Comparison of ENCODE assay signal across 22 cellular contexts in genomic region chrX:110038900-110039299, GRCh38. TPM values are rescaled to one million over a fixed set of nuclear protein-coding genes. Genes with fewer than 3 reads are reported as not detected.
DNase-seq lines count a peak whose midpoint lies in the region; ATAC-seq, FAIRE-seq and TF ChIP-seq lines count a peak whose summit lies in the region.
"Had no signal": no experiment of that assay in that cellular context is flagged by ENCODE, and none has a peak within 500 bp of the region (broad histone marks: within the 10 kb centered on the region; RNA-seq: fewer than 3 reads in every experiment).

No MANE protein-coding gene starts in this region.

- H3K4me1 ChIP-seq in left ventricle myocardium inferior (peaks cover 30% of the 10 kb centered on the region), heart right ventricle (peaks cover 0 to 19% (median 10%) of the 10 kb centered on the region in 9 donors), K562 (replicated peaks in 1 of 2; ENCODE audit: control insufficient read depth in 2 of 2, insufficient read depth in 2 of 2, low read length in 2 of 2) (peaks cover 0 to 4% of the 10 kb centered on the region in 2 experiments; a peak in 2 of 5 replicates), gastrocnemius medialis (peaks cover 15 to 32% of the 10 kb centered on the region in 2 donors), transverse colon (peaks cover 0 to 2% (median 0%) of the 10 kb centered on the region in 4 donors)
- H3K4me1 ChIP-seq: BE2C had no signal

- H3K9me3 ChIP-seq in left ventricle myocardium inferior (replicated peaks) (no peaks in the 10 kb centered on the region), heart right ventricle (no peaks in the 10 kb centered on the region), K562 (replicated peaks; ENCODE audit: control insufficient read depth, insufficient read depth, low read depth, low read length) (no peaks in the 10 kb centered on the region), gastrocnemius medialis (no peaks in the 10 kb centered on the region), transverse colon (no peaks in the 10 kb centered on the region)
- H3K9me3 ChIP-seq: BE2C had no signal

- no peak overlapping the region for H2AFZ ChIP-seq in K562 (ENCODE audit: low read depth, low read length)
- H2AFZ ChIP-seq: GM23248 had no signal

- intact Hi-C loops in left ventricle myocardium inferior (cut with micrococcal nuclease): no loop called here
- intact Hi-C loops in heart right ventricle (cut with DNase I): no loop called here
- intact Hi-C loops in K562 (cut with micrococcal nuclease): no loop called here
- intact Hi-C loops in gastrocnemius medialis (cut with DNase I; ENCODE audit: low total_unique reads): no loop called here
- intact Hi-C loops in transverse colon (cut with DNase I; ENCODE audit: low total_unique reads): loop anchor here (1.0 kb wide), 1 partner anchor 13 kb away; no protein-coding TSS in a partner anchor

- no peaks in the 10 kb centered on the region for H3K9me1 ChIP-seq in K562 (ENCODE audit: control insufficient read depth, insufficient read depth, low read length)

- BruUV-seq in K562 (replicated peaks; lab: Mats Ljungman, UMichigan): no TSS peak

- ATAC-seq in heart right ventricle (no peak), K562 (no peak), gastrocnemius medialis (no peak)

- POLR2A ChIA-PET in K562 (lab: Yijun Ruan, JAX): interaction anchor here (0.6 kb wide), 1 partner anchor 77 kb away, joined by 4 read pairs; no protein-coding TSS in a partner anchor

- peaks cover 55% of the 10 kb centered on the region for H3K79me2 ChIP-seq in K562 (ENCODE audit: control insufficient read depth, insufficient read depth, low read length)

- no peak overlapping the region for H3K4me2 ChIP-seq in K562 (ENCODE audit: insufficient read depth, low read length)
- H3K4me2 ChIP-seq: BLaER1 treated with 17β-estradiol and CSF1 and Interleukin-3, amounts not matched to agents 10 nM and 100 nM had no signal

- no peak for FAIRE-seq in K562 (lab: Jason Lieb, UNC)
- FAIRE-seq: A204.1, G401.6, GM12892, H1 had no signal

- no peak for DNase-seq in left ventricle myocardium inferior
- no peak for DNase-seq in heart right ventricle
- no peak for DNase-seq in K562 (ENCODE audit: extremely low read depth in 1 of 4, low spot score in 3 of 4)
- DNase-seq in gastrocnemius medialis: no peak
- DNase-seq in kidney glomerular epithelial cell (lab: John Stamatoyannopoulos, UW): no peak
- DNase-seq in transverse colon: no peak
- DNase-seq: ACHN; AML-193; BE2C; Calu3; CD4-positive, alpha-beta T cell; CD8-positive, alpha-beta memory T cell; DND-41; GM23248; H7; HCEC 1CT had no signal

- H3K9ac ChIP-seq in K562 (ENCODE audit: insufficient read depth in 1 of 2, low read depth in 2 of 2, low read length in 2 of 2): no peak overlapping the region
- H3K9ac ChIP-seq: BLaER1 treated with 17β-estradiol and CSF1 and Interleukin-3, amounts not matched to agents 10 nM and 100 nM; GM23248 had no signal

- no peak for TF ChIP-seq RAD21 in K562 (CRISPR knock-in tag; conservative IDR thresholded peaks at IDR 0.05 in 1 of 2, IDR thresholded peaks at IDR 0.05 in 1 of 2)

- no peaks in the 10 kb centered on the region for H3K27me3 ChIP-seq in left ventricle myocardium inferior (ENCODE audit: low read depth)
- H3K27me3 ChIP-seq in heart right ventricle: peaks cover 0 to 7% (median 0%) of the 10 kb centered on the region in 7 donors
- no peaks in the 10 kb centered on the region for H3K27me3 ChIP-seq in K562 (ENCODE audit: control insufficient read depth in 2 of 2, insufficient read depth in 2 of 2, low read length in 2 of 2)
- no peaks in the 10 kb centered on the region for H3K27me3 ChIP-seq in gastrocnemius medialis
- H3K27me3 ChIP-seq in transverse colon: no peaks in the 10 kb centered on the region
- H3K27me3 ChIP-seq: BE2C had no signal

- in situ Hi-C loops in K562 (cut with MboI) (no loop called here), gastrocnemius medialis (cut with MboI; ENCODE audit: low sequenced_read_pairs in 4 of 4) (no loop called here), transverse colon (cut with MboI; ENCODE audit: low pct_ligation_motif_present in 1 of 4, low pct_unique_long_range_greater_than_20kb in 1 of 4, low sequenced_read_pairs in 3 of 4) (no loop called here)

- H3K36me3 ChIP-seq in left ventricle myocardium inferior (no peaks in the 10 kb centered on the region), heart right ventricle (no peaks in the 10 kb centered on the region), K562 (ENCODE audit: control insufficient read depth, insufficient read depth, low read length) (peaks cover 10% of the 10 kb centered on the region; the same call in 2 of the 3 replicates), gastrocnemius medialis (no peaks in the 10 kb centered on the region), transverse colon (no peaks in the 10 kb centered on the region)
- H3K36me3 ChIP-seq: BE2C had no signal

- no peak overlapping the region for H3K4me3 ChIP-seq in left ventricle myocardium inferior
- no peak overlapping the region for H3K4me3 ChIP-seq in heart right ventricle
- H3K4me3 ChIP-seq in K562: no peak overlapping the region
- H3K4me3 ChIP-seq in gastrocnemius medialis: no peak overlapping the region
- no peak overlapping the region for H3K4me3 ChIP-seq in transverse colon
- H3K4me3 ChIP-seq: BLaER1 treated with 17β-estradiol and CSF1 and Interleukin-3, amounts not matched to agents 10 nM and 100 nM; GM23248 had no signal

- TF ChIP-seq POLR2A in K562 (conservative IDR thresholded peaks at IDR 0.05): no peak
- TF ChIP-seq POLR2A in gastrocnemius medialis (IDR thresholded peaks at IDR 0.05): no peak
- no peak for TF ChIP-seq POLR2A in transverse colon (IDR thresholded peaks at IDR 0.05)

- H3K27ac ChIP-seq in left ventricle myocardium inferior (replicated peaks) (peak overlapping the region; percentile 5), heart right ventricle (no peak overlapping the region), K562 (ENCODE audit: extremely low read depth, low read depth, low read length) (no peak overlapping the region), gastrocnemius medialis (peak overlapping the region in 3 of 4 donors; percentile 68 to 77 (median 77)), transverse colon (no peak overlapping the region)
- H3K27ac ChIP-seq: 22Rv1; BLaER1 treated with 17β-estradiol and CSF1 and Interleukin-3, amounts not matched to agents 10 nM and 100 nM; GM23248 had no signal

- CTCF ChIA-PET in K562 (lab: Yijun Ruan, JAX; ENCODE audit: low intra/inter-chr PET ratio): no interaction called here

- TF ChIP-seq CTCF in left ventricle myocardium inferior (IDR thresholded peaks at IDR 0.05; ENCODE audit: borderline replicate concordance): no peak
- no peak for TF ChIP-seq CTCF in heart right ventricle (IDR thresholded peaks at IDR 0.05)
- no peak for TF ChIP-seq CTCF in K562 (IDR thresholded peaks at IDR 0.05 in 2 of 3, conservative IDR thresholded peaks at IDR 0.05 in 1 of 3; ENCODE audit: insufficient read depth in 2 of 3, low read depth in 1 of 3, low read length in 3 of 3)
- TF ChIP-seq CTCF in gastrocnemius medialis (IDR thresholded peaks at IDR 0.05 in 4 of 5, conservative IDR thresholded peaks at IDR 0.05 in 1 of 5): no peak
- TF ChIP-seq CTCF in transverse colon (IDR thresholded peaks at IDR 0.05): no peak

- TF ChIP-seq EP300 in K562 (IDR thresholded peaks at IDR 0.05; ENCODE audit: low read length) (no peak), transverse colon (IDR thresholded peaks at IDR 0.05; ENCODE audit: low read depth) (no peak)

- H4K20me1 ChIP-seq in K562 (replicated peaks; ENCODE audit: control insufficient read depth, insufficient read depth, low read length): no peaks in the 10 kb centered on the region; the same call in 1 of the 2 replicates

TF ChIP-seq in K562, 482 proteins besides CTCF, POLR2A, EP300 and RAD21 (continues in another document):
- no peak for TF ChIP-seq TAF9B (IDR thresholded peaks at IDR 0.05; ENCODE audit: partially characterized antibody)
- peak; percentile 89 for TF ChIP-seq RBM25 (IDR thresholded peaks at IDR 0.05; ENCODE audit: low read depth, low read length, severe bottlenecking)
- no peak for TF ChIP-seq MED1 (CRISPR knock-in tag; IDR thresholded peaks at IDR 0.05; ENCODE audit: borderline replicate concordance)
- no peak for TF ChIP-seq TFAM (CRISPR knock-in tag; conservative IDR thresholded peaks at IDR 0.05)
- no peak for TF ChIP-seq OTX1 (CRISPR knock-in tag; IDR thresholded peaks at IDR 0.05)

RNA-seq across cellular contexts. Expression of gene TMEM164, which starts 36.0 kb away (rescaled TPM):
- total RNA-seq in left ventricle myocardium inferior: 48.3 TPM
- total RNA-seq in heart right ventricle: 10 to 100 TPM; 43.0 to 60.6 (median 49.1) TPM
- polyA plus RNA-seq in heart right ventricle: 10 to 100 TPM in 1 of 2 donors, 1 to 10 TPM in 1; 9.7 to 43.1 TPM
- total RNA-seq in K562 (2011; cell fraction: chromatin; rRNA removed; ENCODE audit: low replicate concordance): 48.8 and 62.1 TPM in 2 replicates
- total RNA-seq in K562 (2011; cell fraction: nucleolus; rRNA removed): 47.6 and 54.0 TPM in 2 replicates
- total RNA-seq in K562 (2011; cell fraction: nucleoplasm; rRNA removed): 66.5 and 89.7 TPM in 2 replicates
- total RNA-seq in K562 (2014; rRNA removed): 18.3 and 44.2 TPM in 2 replicates
- total RNA-seq in K562 (2014; rRNA removed; fragmentation: Illumina TruSeq; extraction: Trizol): 24.7 and 25.4 TPM in 2 replicates
- total RNA-seq in K562 (2015; rRNA removed; fragmentation: Illumina TruSeq; extraction: Trizol): 25.9 and 28.7 TPM in 2 replicates
- 57.3 and 58.7 TPM in 2 replicates for total RNA-seq in K562 (2021)
- 23.1 and 28.0 TPM in 2 replicates for polyA plus RNA-seq in K562 (2011; rRNA removed)
- 20.8 and 24.2 TPM in 2 replicates for polyA plus RNA-seq in K562 (2011; cell fraction: cytosol; rRNA removed)
- 37.8 and 51.1 TPM in 2 replicates for polyA plus RNA-seq in K562 (2011; cell fraction: nucleus; rRNA removed)
- polyA plus RNA-seq in K562 (2012): 31.6 and 34.8 TPM in 2 replicates
- polyA plus RNA-seq in K562 (2014; fragmentation: Illumina TruSeq; extraction: Trizol): 47.4 and 47.7 TPM in 2 replicates
- polyA plus RNA-seq in K562 (2014; fragmentation: Nextera tagmentation; extraction: Ambion mirVana): 1 to 10 TPM; 2.4 to 3.0 TPM
- polyA plus RNA-seq in K562 (2014; rRNA removed): 22.6 and 23.8 TPM in 2 replicates
- polyA minus RNA-seq in K562 (2011; rRNA and poly(A)+ RNA removed): 30.1 and 30.7 TPM in 2 replicates
- polyA minus RNA-seq in K562 (2011; cell fraction: cytosol; rRNA and poly(A)+ RNA removed): 30.5 and 31.7 TPM in 2 replicates
- polyA minus RNA-seq in K562 (2011; cell fraction: nucleus; rRNA and poly(A)+ RNA removed): 22.8 and 30.3 TPM in 2 replicates
- 10 to 100 TPM; 40.1 to 61.2 (median 47.3) TPM for total RNA-seq in gastrocnemius medialis
- total RNA-seq in transverse colon: 100 to 1,000 TPM in 2 of 4 donors, 10 to 100 TPM in 2; 19.5 to 112 (median 91.3) TPM

Comparison
In these comparisons a context has a peak if more than half of its experiments do, and no peak if none do; other contexts are left out.
1. H3K27ac ChIP-seq: peak in left ventricle myocardium inferior (single experiment) and gastrocnemius medialis (3 of 4); none in heart right ventricle (0 of 10), K562 (single experiment) and transverse colon (0 of 4).